Comparison of ENCODE assay signal across 8 cellular contexts in the genomic region with DNA sequence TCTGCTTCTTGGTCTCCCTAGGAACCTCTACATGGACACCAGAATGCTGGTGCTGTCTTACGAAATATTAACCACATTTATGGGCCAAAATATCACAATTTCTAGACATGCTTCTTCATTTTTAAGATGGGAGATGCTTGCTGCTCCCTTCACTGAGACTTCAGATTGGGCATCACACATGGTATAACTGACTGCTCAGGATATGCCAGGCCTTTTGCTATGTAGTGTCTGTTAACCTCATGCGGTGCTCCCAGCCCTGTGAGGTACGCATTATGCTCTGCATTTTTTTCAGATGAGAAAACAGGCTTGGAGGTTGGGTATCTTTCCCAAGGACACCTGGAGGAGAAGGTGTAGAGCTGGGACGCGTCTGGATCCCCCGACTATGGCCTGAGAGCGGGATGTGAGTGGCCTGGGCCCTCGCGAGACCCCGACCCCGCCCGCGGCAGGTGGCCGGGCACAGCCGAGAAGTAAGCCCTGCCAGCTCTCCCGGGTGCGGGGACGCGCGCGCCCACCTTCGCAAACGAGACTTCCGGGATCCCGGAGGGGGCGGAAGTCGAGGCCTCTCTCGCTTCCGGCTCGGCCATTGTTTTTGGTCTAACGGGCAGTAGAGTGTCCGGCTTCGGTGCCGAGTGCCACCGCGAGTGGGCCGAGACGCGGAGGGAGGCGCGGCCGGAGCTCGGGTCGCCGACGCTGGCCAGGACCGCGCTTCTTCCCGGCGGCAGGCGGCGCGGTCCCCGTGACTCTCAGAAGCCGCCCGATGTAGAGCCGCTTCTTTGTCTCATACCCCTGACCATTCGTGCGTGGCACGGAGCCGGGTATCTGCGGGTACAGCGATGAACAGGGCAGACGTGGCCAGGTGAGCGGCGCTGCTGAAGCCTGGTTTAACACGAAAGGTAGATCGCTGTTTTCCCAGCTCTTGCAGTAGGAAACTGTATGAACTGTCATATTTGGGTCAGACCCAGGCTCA. TPM values are rescaled to one million over a fixed set of nuclear protein-coding genes. Genes with fewer than 3 reads are reported as not detected.
DNase-seq lines count a peak whose midpoint lies in the region; ATAC-seq and TF ChIP-seq lines count a peak whose summit lies in the region.

Gene ZKSCAN7 (plus strand): TSS at position 568 of the 967 bp plus-strand sequence. CDS start 1,855 bp downstream, outside the sequence.

- no peaks in the 10 kb centered on the region for H3K36me3 ChIP-seq in upper lobe of right lung

- intact Hi-C loops in right cardiac atrium (cut with DNase I), result no loop called here
- intact Hi-C loops in upper lobe of right lung (cut with DNase I), result no loop called here

- H3K27me3 Mint-ChIP-seq in T-cell (peaks cover 4% of the 10 kb centered on the region in 2 donors), progenitor cell of endocrine pancreas (peaks cover 8% of the 10 kb centered on the region)

- POLR2A ChIA-PET in T-cell (lab: Charles Lee), result interaction anchor here in 1 of 2 donors (0.6 kb wide), 2 partner anchors 10 to 44 kb away, joined by 3 read pairs; no protein-coding TSS in a partner anchor

- H3K4me3 ChIP-seq in right cardiac atrium (ENCODE audit: low read length), result peak within 1 kb of the TSS; percentile 80
- peak within 1 kb of the TSS; percentile 80 for H3K4me3 ChIP-seq in upper lobe of right lung

- H3K9me3 ChIP-seq in right cardiac atrium (ENCODE audit: control insufficient read depth, low read length) (no peaks in the 10 kb centered on the region), upper lobe of right lung (no peaks in the 10 kb centered on the region)

- CTCF ChIA-PET in T-cell (lab: Charles Lee), result interaction anchor here in 1 of 2 donors (0.6 kb wide), 1 partner anchor 33 kb away, joined by 9 read pairs; no protein-coding TSS in a partner anchor

- H3K27me3 ChIP-seq in right cardiac atrium (ENCODE audit: control insufficient read depth, insufficient read depth), result no peaks in the 10 kb centered on the region
- no peaks in the 10 kb centered on the region for H3K27me3 ChIP-seq in upper lobe of right lung

- WGBS in right cardiac atrium, result 4% methylated on average over 68 of the region's 68 CpGs

- H3K27ac Mint-ChIP-seq in T-cell (peak within 1 kb of the TSS; percentile 78 to 93), progenitor cell of endocrine pancreas (peak within 1 kb of the TSS; percentile 98)

- peaks cover 23 to 24% (median 23%) of the 10 kb centered on the region in 3 donors for H3K4me1 Mint-ChIP-seq in T-cell
- peaks cover 17% of the 10 kb centered on the region for H3K4me1 Mint-ChIP-seq in progenitor cell of endocrine pancreas (ENCODE audit: low read depth)

- peaks cover 0 to 5% (median 0%) of the 10 kb centered on the region in 3 donors for H3K9me3 Mint-ChIP-seq in T-cell
- peaks cover 7% of the 10 kb centered on the region for H3K9me3 Mint-ChIP-seq in progenitor cell of endocrine pancreas (ENCODE audit: low read depth)

- peak; percentile 77 for DNase-seq in DMS 273 (lab: John Stamatoyannopoulos, UW; ENCODE audit: unreplicated experiment)
- DNase-seq in DMS 273 treated with DMSO at 0.1 percent for 48 hours (lab: John Stamatoyannopoulos, UW), result no peak
- DNase-seq in T-cell, result peak in 33 of 34 experiments; percentile 4 to 60 (median 27)
- peak in 57 of 58 donors; percentile 8 to 80 (median 50) for DNase-seq in anterior cingulate cortex (lab: John Stamatoyannopoulos, UW)
- DNase-seq in right cardiac atrium, result peak; percentile 70 to 87 (median 84)
- DNase-seq in progenitor cell of endocrine pancreas (ENCODE audit: low spot score, unreplicated experiment), result peak; percentile 74
- DNase-seq in upper lobe of right lung, result peak; percentile 84

- H3K4me1 ChIP-seq in right cardiac atrium (ENCODE audit: control insufficient read depth, insufficient read depth, low read length) (peaks cover 5% of the 10 kb centered on the region), upper lobe of right lung (peaks cover 8% of the 10 kb centered on the region)

- H3K36me3 Mint-ChIP-seq in T-cell (peaks cover 9% of the 10 kb centered on the region), progenitor cell of endocrine pancreas (ENCODE audit: insufficient read depth) (peaks cover 28% of the 10 kb centered on the region)

- ATAC-seq in HG03108 (IDR thresholded peaks at IDR 0.05; ENCODE audit: unreplicated experiment) (peak; percentile 65), T-cell (replicated peaks in 1 of 4) (peak; percentile 57 to 82 (median 72)), right cardiac atrium (peak; percentile 89 to 93), upper lobe of right lung (peak; percentile 91)

- TF ChIP-seq CTCF in progenitor cell of endocrine pancreas (IDR thresholded peaks at IDR 0.05; ENCODE audit: unreplicated experiment), result peak; percentile 27
- no peak for TF ChIP-seq CTCF in upper lobe of right lung (IDR thresholded peaks at IDR 0.05)

- H3K4me3 Mint-ChIP-seq in T-cell (peak within 1 kb of the TSS; percentile 87 to 92 (median 90)), progenitor cell of endocrine pancreas (ENCODE audit: low read depth) (peak within 1 kb of the TSS; percentile 93)

- H3K27ac ChIP-seq in right cardiac atrium (ENCODE audit: low read length) (no peak within 1 kb of the TSS), upper lobe of right lung (peak within 1 kb of the TSS; percentile 71)

RNA-seq across cellular contexts. Expression of gene ZKSCAN7, which starts in this region (rescaled TPM):
- total RNA-seq in T-cell (1 to 10 TPM; 1.3 to 6.0 (median 4.2) TPM), right cardiac atrium (1 to 10 TPM; 2.9 to 3.6 (median 3.3) TPM), progenitor cell of endocrine pancreas (22.4 and 25.0 TPM in 2 replicates), upper lobe of right lung (3.6 TPM)
- polyA plus RNA-seq in right cardiac atrium, result 1.9 TPM
